Comparison of ENCODE assay signal across 33 cellular contexts in genomic region chr16:2821483-2822157, GRCh38. TPM values are rescaled to one million over a fixed set of nuclear protein-coding genes. Genes with fewer than 3 reads are reported as not detected.
DNase-seq lines count a peak whose midpoint lies in the region; TF ChIP-seq lines count a peak whose summit lies in the region.
"Had no signal": no experiment of that assay in that cellular context is flagged by ENCODE, and none has a peak within 500 bp of the region (broad histone marks: within the 10 kb centered on the region; RNA-seq: fewer than 3 reads in every experiment).

No MANE protein-coding gene starts in this region.

- no peaks in the 10 kb centered on the region for H3K9me3 Mint-ChIP-seq in mesothelial cell of epicardium
- no peaks in the 10 kb centered on the region for H3K9me3 Mint-ChIP-seq in CD8-positive, alpha-beta memory T cell
- H3K9me3 Mint-ChIP-seq: activated CD4-positive, alpha-beta memory T cell treated with anti-CD3 and anti-CD28 coated beads, Interleukin-2, amount 10 ng/mL, durations not matched to agents 7 days and 5 days; immature natural killer cell; nephron progenitor cell had no signal

- H3K9me3 ChIP-seq in WERI-Rb-1 (ENCODE audit: severe bottlenecking) = no peaks in the 10 kb centered on the region
- H3K9me3 ChIP-seq in CD8-positive, alpha-beta memory T cell (ENCODE audit: low read length) = no peaks in the 10 kb centered on the region
- H3K9me3 ChIP-seq: BE2C, breast epithelium, ovary, thoracic aorta had no signal

- no peak overlapping the region for H3K4me3 Mint-ChIP-seq in mesothelial cell of epicardium
- no peak overlapping the region for H3K4me3 Mint-ChIP-seq in CD8-positive, alpha-beta memory T cell
- H3K4me3 Mint-ChIP-seq: activated CD4-positive, alpha-beta memory T cell treated with anti-CD3 and anti-CD28 coated beads, Interleukin-2, amount 10 ng/mL, durations not matched to agents 7 days and 5 days; activated naive CD8-positive, alpha-beta T cell; immature natural killer cell; nephron progenitor cell had no signal

- H3K4me1 Mint-ChIP-seq in mesothelial cell of epicardium = no peaks in the 10 kb centered on the region
- peaks cover 0 to 2% (median 0%) of the 10 kb centered on the region in 3 donors for H3K4me1 Mint-ChIP-seq in CD8-positive, alpha-beta memory T cell
- H3K4me1 Mint-ChIP-seq: activated CD4-positive, alpha-beta memory T cell treated with anti-CD3 and anti-CD28 coated beads, Interleukin-2, amount 10 ng/mL, durations not matched to agents 7 days and 5 days; immature natural killer cell; nephron progenitor cell had no signal

- CTCF ChIA-PET in CD8-positive, alpha-beta memory T cell (lab: Charles Lee) = no interaction called here

- H3K36me3 Mint-ChIP-seq in mesothelial cell of epicardium = no peaks in the 10 kb centered on the region
- H3K36me3 Mint-ChIP-seq in CD8-positive, alpha-beta memory T cell = no peaks in the 10 kb centered on the region
- H3K36me3 Mint-ChIP-seq: activated naive CD8-positive, alpha-beta T cell; immature natural killer cell had no signal

- H3K27me3 ChIP-seq in H7 (ENCODE audit: control insufficient read depth, insufficient read depth, low read length) (no peaks in the 10 kb centered on the region), WERI-Rb-1 (ENCODE audit: insufficient read depth, low read depth, severe bottlenecking) (no peaks in the 10 kb centered on the region)
- H3K27me3 ChIP-seq in CD8-positive, alpha-beta memory T cell (ENCODE audit: insufficient read depth, low read length, poor library complexity, severe bottlenecking) = no peaks in the 10 kb centered on the region
- H3K27me3 ChIP-seq: BE2C, breast epithelium, ovary had no signal

- POLR2A ChIA-PET in CD8-positive, alpha-beta memory T cell (lab: Charles Lee) = no interaction called here

- DNase-seq in AG10803 (ENCODE audit: low read depth) (peak; percentile 35), H7 (peak; percentile 32), WERI-Rb-1 (peak; percentile 1), renal cortical epithelial cell (ENCODE audit: low read depth) (peak; percentile 7), NCI-H1105 (lab: John Stamatoyannopoulos, UW) (no peak), mesothelial cell of epicardium (ENCODE audit: low spot score in 2 of 2, unreplicated experiment in 2 of 2) (no peak)
- no peak for DNase-seq in stimulated activated CD4-positive, alpha-beta T cell treated with anti-CD3 and anti-CD28 coated beads, Interleukin-12 subunit alpha, Interleukin-12 subunit beta, amount 100 ng/mL, for 4 hours
- DNase-seq in CD8-positive, alpha-beta memory T cell = no peak
- DNase-seq: activated CD4-positive, alpha-beta memory T cell treated with anti-CD3 and anti-CD28 coated beads, Interleukin-2, amount 10 ng/mL, durations not matched to agents 7 days and 5 days; activated CD4-positive, alpha-beta T cell treated with anti-CD3 and anti-CD28 coated beads for 1 hour; activated CD8-positive, alpha-beta memory T cell treated with anti-CD3 and anti-CD28 coated beads, Interleukin-2, amount 50 U/mL, for 4 hours; BE2C; immature natural killer cell; left colon; mammary epithelial cell; NCI-H1092 treated with DMSO at 0.1 percent for 48 hours; NCI-H1930; NCI-H526; nephron progenitor cell; NK-92 treated with Interleukin-12 subunit alpha and Interleukin-12 subunit beta, amount 100 ng/mL, for 24 hours; retina; stimulated activated CD4-positive, alpha-beta T cell treated with anti-CD3 and anti-CD28 coated beads, Interleukin-2, amount 100 ng/mL, for 24 hours; stimulated activated naive CD8-positive, alpha-beta T cell treated with anti-CD3 and anti-CD28 coated beads, Interleukin-15, Interleukin-2, amounts not matched to agents 100 U/mL and 50 U/mL, for 24 hours had no signal

- TF ChIP-seq CTCF in AG10803 (conservative IDR thresholded peaks at IDR 0.05; ENCODE audit: low read length) = no peak
- TF ChIP-seq CTCF in WERI-Rb-1 (IDR thresholded peaks at IDR 0.05; ENCODE audit: low read depth, low read length) = no peak
- no peak for TF ChIP-seq CTCF in mesothelial cell of epicardium (IDR thresholded peaks at IDR 0.05; ENCODE audit: unreplicated experiment)

- H3K36me3 ChIP-seq in H7 (replicated peaks; ENCODE audit: control insufficient read depth, insufficient read depth, low read length) (no peaks in the 10 kb centered on the region), WERI-Rb-1 (no peaks in the 10 kb centered on the region)
- no peaks in the 10 kb centered on the region for H3K36me3 ChIP-seq in CD8-positive, alpha-beta memory T cell (ENCODE audit: insufficient read depth, low read length)
- H3K36me3 ChIP-seq: BE2C, breast epithelium, ovary, thoracic aorta had no signal

- H3K4me1 ChIP-seq in CD8-positive, alpha-beta memory T cell (ENCODE audit: insufficient read depth, low read length) = no peaks in the 10 kb centered on the region
- H3K4me1 ChIP-seq: BE2C, breast epithelium had no signal

- peaks cover 11% of the 10 kb centered on the region for H3K27me3 Mint-ChIP-seq in mesothelial cell of epicardium (ENCODE audit: low read depth)
- H3K27me3 Mint-ChIP-seq in CD8-positive, alpha-beta memory T cell = peaks cover 0 to 12% of the 10 kb centered on the region in 2 donors
- H3K27me3 Mint-ChIP-seq: activated naive CD8-positive, alpha-beta T cell had no signal

- H3K27ac Mint-ChIP-seq in mesothelial cell of epicardium = no peak overlapping the region
- H3K27ac Mint-ChIP-seq in CD8-positive, alpha-beta memory T cell = peak overlapping the region in 1 of 8 donors; percentile 79
- H3K27ac Mint-ChIP-seq: activated CD4-positive, alpha-beta memory T cell treated with anti-CD3 and anti-CD28 coated beads, Interleukin-2, amount 10 ng/mL, durations not matched to agents 7 days and 5 days; activated naive CD8-positive, alpha-beta T cell; immature natural killer cell; nephron progenitor cell had no signal

- H3K4me3 ChIP-seq in AG10803 (ENCODE audit: low read length) (no peak overlapping the region), H7 (ENCODE audit: insufficient read depth, low read depth, low read length) (no peak overlapping the region), WERI-Rb-1 (ENCODE audit: low read depth, low read length) (no peak overlapping the region)
- H3K4me3 ChIP-seq in CD8-positive, alpha-beta memory T cell (ENCODE audit: low read length) = no peak overlapping the region
- H3K4me3 ChIP-seq: breast epithelium, ovary, thoracic aorta had no signal

- H3K27ac ChIP-seq in WERI-Rb-1 = no peak overlapping the region
- H3K27ac ChIP-seq in CD8-positive, alpha-beta memory T cell (ENCODE audit: low read depth, low read length) = no peak overlapping the region
- H3K27ac ChIP-seq: breast epithelium, ovary, thoracic aorta had no signal

RNA-seq across cellular contexts. Expression of gene PRSS21, which starts 4.6 kb away (rescaled TPM):
- total RNA-seq in H7 (2014; rRNA removed; shearing (Covaris generic)) = 0.42 and 1.5 TPM in 2 replicates
- total RNA-seq in renal cortical epithelial cell (1.2 and 3.1 TPM in 2 replicates), mesothelial cell of epicardium (not detected in 3 replicates)
- 1 to 10 TPM; 8.8 to 9.2 TPM for total RNA-seq in CD8-positive, alpha-beta memory T cell
- polyA plus RNA-seq in CD8-positive, alpha-beta memory T cell = 13.6 TPM
- total RNA-seq: A673, glomerular endothelial cell, HT-29, Right ventricle myocardium superior had no signal

RNA-seq across cellular contexts. Expression of gene ZG16B, which starts 8.5 kb away (rescaled TPM):
- total RNA-seq in H7 (2014; rRNA removed; shearing (Covaris generic)) = not detected in 2 replicates
- total RNA-seq in renal cortical epithelial cell = 0.25 and 1.2 TPM in 2 replicates
- total RNA-seq in mesothelial cell of epicardium = 0.51 to 1.5 TPM (median 0.70 TPM) in 3 replicates
- total RNA-seq in CD8-positive, alpha-beta memory T cell = under 1 TPM; 0.29 to 0.74 TPM
- polyA plus RNA-seq in CD8-positive, alpha-beta memory T cell = not detected
- total RNA-seq: A673, Right ventricle myocardium superior, thoracic aorta had no signal

RNA-seq across cellular contexts. Expression of gene PRSS41, which starts 23.4 kb away (rescaled TPM):
- not detected in 2 replicates for total RNA-seq in H7 (2014; rRNA removed; shearing (Covaris generic))
- total RNA-seq in renal cortical epithelial cell (not detected in 2 replicates), mesothelial cell of epicardium (not detected in 3 replicates)
- not detected for total RNA-seq in CD8-positive, alpha-beta memory T cell
- polyA plus RNA-seq in CD8-positive, alpha-beta memory T cell = not detected
- total RNA-seq: A673; activated CD4-positive, alpha-beta memory T cell treated with anti-CD3 and anti-CD28 coated beads, Interleukin-2, amount 10 ng/mL, durations not matched to agents 7 days and 5 days; breast epithelium; epithelial cell of proximal tubule; glomerular endothelial cell; HT-29; left colon; mammary epithelial cell; Right ventricle myocardium superior; T-helper 2 cell treated with Interferon-gamma antibody and Interleukin-4, amounts not matched to agents 100 ng/mL and 5 ng/mL, for 36 hours; thoracic aorta had no signal
- polyA plus RNA-seq: immature natural killer cell, mammary epithelial cell, ovary had no signal

RNA-seq across cellular contexts. Expression of gene PRSS33, which starts 34.3 kb away (rescaled TPM):
- total RNA-seq in H7 (2014; rRNA removed; shearing (Covaris generic)) = not detected in 2 replicates
- total RNA-seq in renal cortical epithelial cell (not detected in 2 replicates), mesothelial cell of epicardium (not detected in 3 replicates)
- total RNA-seq in CD8-positive, alpha-beta memory T cell = under 1 TPM; 0.15 to 0.22 TPM
- not detected for polyA plus RNA-seq in CD8-positive, alpha-beta memory T cell
- total RNA-seq: A673; activated CD4-positive, alpha-beta memory T cell treated with anti-CD3 and anti-CD28 coated beads, Interleukin-2, amount 10 ng/mL, durations not matched to agents 7 days and 5 days; breast epithelium; epithelial cell of proximal tubule; glomerular endothelial cell; left colon; mammary epithelial cell; Right ventricle myocardium superior; T-helper 2 cell treated with Interferon-gamma antibody and Interleukin-4, amounts not matched to agents 100 ng/mL and 5 ng/mL, for 36 hours; thoracic aorta had no signal
- polyA plus RNA-seq: mammary epithelial cell, ovary had no signal

RNA-seq across cellular contexts. Expression of gene PRSS22, which starts 36.4 kb away (rescaled TPM):
- 0.80 and 0.85 TPM in 2 replicates for total RNA-seq in H7 (2014; rRNA removed; shearing (Covaris generic))
- total RNA-seq in renal cortical epithelial cell (1.8 and 5.4 TPM in 2 replicates), mesothelial cell of epicardium (22.8 to 25.1 TPM (median 24.9 TPM) in 3 replicates)
- not detected for total RNA-seq in CD8-positive, alpha-beta memory T cell
- not detected for polyA plus RNA-seq in CD8-positive, alpha-beta memory T cell
- total RNA-seq: A673; activated CD4-positive, alpha-beta memory T cell treated with anti-CD3 and anti-CD28 coated beads, Interleukin-2, amount 10 ng/mL, durations not matched to agents 7 days and 5 days; glomerular endothelial cell; Right ventricle myocardium superior; T-helper 2 cell treated with Interferon-gamma antibody and Interleukin-4, amounts not matched to agents 100 ng/mL and 5 ng/mL, for 36 hours; thoracic aorta had no signal

Comparison
In these comparisons a context has a peak if more than half of its experiments do, and no peak if none do; other contexts are left out.
1. DNase-seq: peak in AG10803 (single experiment), H7 (single experiment), WERI-Rb-1 (single experiment) and renal cortical epithelial cell (single experiment); none in stimulated activated CD4-positive, alpha-beta T cell treated with anti-CD3 and anti-CD28 coated beads, Interleukin-12 subunit alpha, Interleukin-12 subunit beta, amount 100 ng/mL, for 4 hours (single experiment), NCI-H1105 (single experiment), mesothelial cell of epicardium (0 of 2) and CD8-positive, alpha-beta memory T cell (0 of 5).